Comparison of ENCODE assay signal across 8 cellular contexts in the genomic region with DNA sequence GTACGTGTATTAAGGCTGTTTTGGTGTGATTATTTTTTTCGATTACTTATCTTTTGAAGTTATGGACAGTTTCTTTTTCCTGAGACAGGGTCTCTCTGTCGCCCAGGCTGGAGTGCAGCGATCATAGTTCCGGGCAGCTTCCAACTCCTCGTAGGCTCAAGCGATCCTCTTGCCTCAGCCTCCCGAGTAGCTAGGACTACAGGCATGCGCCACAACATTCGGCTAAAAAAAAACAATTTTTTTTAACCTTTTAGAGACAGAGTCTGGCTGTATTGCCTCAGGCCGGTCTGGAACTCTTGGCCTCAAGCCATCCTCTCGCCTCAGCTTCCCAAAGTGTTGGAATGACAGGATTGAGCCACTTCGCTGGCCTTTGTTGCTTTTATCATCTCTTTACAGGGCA. TPM values are rescaled to one million over a fixed set of nuclear protein-coding genes. Genes with fewer than 3 reads are reported as not detected.
DNase-seq lines count a peak whose midpoint lies in the region; ATAC-seq and TF ChIP-seq lines count a peak whose summit lies in the region.

No MANE protein-coding gene starts in this region.

- no peak for ATAC-seq in activated naive CD4-positive, alpha-beta T cell treated with anti-CD3 and anti-CD28 coated beads, Interleukin-2, amount 50 U/mL, for 72 hours
- ATAC-seq in HG02763 (IDR thresholded peaks at IDR 0.05; ENCODE audit: unreplicated experiment), result no peak

- no peak for TF ChIP-seq EP300 in stomach (IDR thresholded peaks at IDR 0.05)

- no peaks in the 10 kb centered on the region for H3K9me3 Mint-ChIP-seq in activated naive CD4-positive, alpha-beta T cell treated with anti-CD3 and anti-CD28 coated beads, Interleukin-2, amount 50 U/mL, for 72 hours

- intact Hi-C loops in stomach (cut with DNase I; ENCODE audit: low total_unique reads) (no loop called here), posterior cingulate gyrus (cut with DNase I) (loop anchor here (2.0 to 10.0 kb wide), 5 partner anchors 28 to 486 kb away; a partner anchor contains a TSS)

- no peak for TF ChIP-seq POLR2A in stomach (IDR thresholded peaks at IDR 0.05)

- TF ChIP-seq CTCF in stomach (IDR thresholded peaks at IDR 0.05), result no peak

- H3K27ac ChIP-seq in HUES64 (ENCODE audit: low read depth, low read length) (peak overlapping the region; percentile 90), stomach (peak overlapping the region; percentile 39 to 98 (median 96))

- H3K27ac Mint-ChIP-seq in activated naive CD4-positive, alpha-beta T cell treated with anti-CD3 and anti-CD28 coated beads, Interleukin-2, amount 50 U/mL, for 72 hours, result peak overlapping the region; percentile 99

- H3K4me3 ChIP-seq in HUES64 (ENCODE audit: low read length), result peak overlapping the region; percentile 80
- peak overlapping the region; percentile 99 for H3K4me3 ChIP-seq in iPS-18c (ENCODE audit: insufficient read depth, low read depth, low read length)
- H3K4me3 ChIP-seq in stomach, result peak overlapping the region; percentile 76 to 83 (median 78)

- H3K27me3 ChIP-seq in HUES64 (ENCODE audit: insufficient read depth, low read length), result no peaks in the 10 kb centered on the region
- no peaks in the 10 kb centered on the region for H3K27me3 ChIP-seq in stomach

- WGBS in HUES64, result 48% methylated on average over 13 of the region's 13 CpGs
- 15 to 29% (median 18%) methylated on average over 13 of the region's 13 CpGs for WGBS in stomach, 5 donors

- peaks cover 18 to 25% of the 10 kb centered on the region in 2 donors for H3K36me3 Mint-ChIP-seq in activated naive CD4-positive, alpha-beta T cell treated with anti-CD3 and anti-CD28 coated beads, Interleukin-2, amount 50 U/mL, for 72 hours

- H3K36me3 ChIP-seq in HUES64 (ENCODE audit: insufficient read depth, low read length), result peaks cover 27% of the 10 kb centered on the region
- peaks cover 8 to 24% (median 23%) of the 10 kb centered on the region in 4 donors for H3K36me3 ChIP-seq in stomach

- DNase-seq in D341Med (ENCODE audit: low spot score) (peak; percentile 17), stomach (peak; percentile 28), DMS153 (lab: John Stamatoyannopoulos, UW) (no peak), posterior cingulate gyrus (no peak)
- no peak for DNase-seq in activated naive CD4-positive, alpha-beta T cell treated with anti-CD3 and anti-CD28 coated beads, Interleukin-2, amount 50 U/mL, for 72 hours (ENCODE audit: low spot score in 2 of 2)

- H3K9me3 ChIP-seq in HUES64 (ENCODE audit: insufficient read depth, low read depth, low read length) (no peaks in the 10 kb centered on the region), iPS-18c (ENCODE audit: control insufficient read depth, insufficient read depth, low read length) (peaks cover 2% of the 10 kb centered on the region), stomach (no peaks in the 10 kb centered on the region)

- peak overlapping the region; percentile 88 for H3K9ac ChIP-seq in HUES64 (ENCODE audit: low read depth, low read length)

- H3K4me1 ChIP-seq in HUES64 (ENCODE audit: insufficient read depth, low read length) (peaks cover 5% of the 10 kb centered on the region; the same call in 1 of the 2 replicates), stomach (peaks cover 20 to 63% (median 36%) of the 10 kb centered on the region in 4 donors)

RNA-seq across cellular contexts. Expression of a gene that starts 0.9 kb away (rescaled TPM):
- polyA plus RNA-seq in HUES64 (2013, experiment 1 of 2), result 86.1 TPM
- 88.4 TPM for polyA plus RNA-seq in HUES64 (2013, experiment 2 of 2)
- 10 to 100 TPM; 75.4 to 76.2 TPM for total RNA-seq in activated naive CD4-positive, alpha-beta T cell treated with anti-CD3 and anti-CD28 coated beads, Interleukin-2, amount 50 U/mL, for 72 hours
- total RNA-seq in stomach, result 10 to 100 TPM in 4 of 5 donors, 1 to 10 TPM in 1; 2.9 to 59.8 (median 21.4) TPM
- 10 to 100 TPM; 20.3 to 37.7 (median 31.8) TPM for polyA plus RNA-seq in stomach

RNA-seq across cellular contexts. Expression of a gene that starts 29.2 kb away (rescaled TPM):
- polyA plus RNA-seq in HUES64 (2013, experiment 1 of 2), result 7.4 TPM
- 7.2 TPM for polyA plus RNA-seq in HUES64 (2013, experiment 2 of 2)
- total RNA-seq in activated naive CD4-positive, alpha-beta T cell treated with anti-CD3 and anti-CD28 coated beads, Interleukin-2, amount 50 U/mL, for 72 hours, result 10 to 100 TPM; 13.6 to 33.3 TPM
- total RNA-seq in stomach, result 10 to 100 TPM; 13.9 to 53.6 (median 34.4) TPM
- polyA plus RNA-seq in stomach, result 10 to 100 TPM; 10.1 to 15.7 (median 11.9) TPM

Comparison
In these comparisons a context has a peak if more than half of its experiments do, and no peak if none do; other contexts are left out.
1. DNase-seq: peak in D341Med (single experiment) and stomach (single experiment); none in activated naive CD4-positive, alpha-beta T cell treated with anti-CD3 and anti-CD28 coated beads, Interleukin-2, amount 50 U/mL, for 72 hours (0 of 2), DMS153 (single experiment) and posterior cingulate gyrus (0 of 10).
2. Peak in every context shown above with its lines, with median percentiles within 50 percentile points of each other: H3K4me3 ChIP-seq.